Comparison of ENCODE assay signal across 21 cellular contexts in the genomic region with DNA sequence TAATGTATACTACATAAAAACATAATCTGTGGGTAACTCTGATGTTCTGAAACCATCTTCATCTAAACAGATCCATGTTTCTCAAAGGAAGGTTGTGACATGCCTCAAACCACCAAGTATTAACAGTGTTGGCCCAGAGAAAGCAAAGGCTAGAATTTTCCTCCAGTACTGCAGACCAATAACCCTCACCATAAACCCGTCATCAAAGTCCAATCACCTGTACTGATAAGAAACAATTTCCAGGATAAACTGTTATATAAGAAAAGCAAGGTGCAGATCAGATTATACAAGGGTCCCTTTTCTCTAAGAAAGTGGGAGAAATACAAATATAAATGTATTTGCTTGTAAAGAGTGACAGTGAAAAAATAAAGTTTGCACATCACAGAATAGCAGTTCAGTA. TPM values are rescaled to one million over a fixed set of nuclear protein-coding genes. Genes with fewer than 3 reads are reported as not detected.
DNase-seq lines count a peak whose midpoint lies in the region; ATAC-seq and TF ChIP-seq lines count a peak whose summit lies in the region.
"Had no signal": no experiment of that assay in that cellular context is flagged by ENCODE, and none has a peak within 500 bp of the region (broad histone marks: within the 10 kb centered on the region; RNA-seq: fewer than 3 reads in every experiment).

No MANE protein-coding gene starts in this region.

- H4K20me1 ChIP-seq in KMS-11 (ENCODE audit: insufficient read depth), result no peaks in the 10 kb centered on the region

- H3K9me3 ChIP-seq in neutrophil (no peaks in the 10 kb centered on the region), stomach (no peaks in the 10 kb centered on the region)
- H3K9me3 ChIP-seq: thyroid gland had no signal

- DNase-seq in activated CD4-positive, alpha-beta T cell treated with anti-CD3 and anti-CD28 coated beads, Interleukin-2, amount 10 ng/mL, durations not matched to agents 24 days and 14 days, result no peak
- no peak for DNase-seq in activated CD4-positive, alpha-beta T cell treated with anti-CD3 and anti-CD28 coated beads for 1 hour
- no peak for DNase-seq in activated naive CD8-positive, alpha-beta T cell treated with anti-CD3 and anti-CD28 coated beads for 36 hours
- no peak for DNase-seq in foreskin melanocyte
- no peak for DNase-seq in stomach
- DNase-seq: activated T-cell treated with anti-CD3 and anti-CD28 coated beads, Interleukin-2, amount 50 U/mL, for 48 hours; aorta; NCI-H1436; NCI-H774; thyroid gland had no signal

- no peak overlapping the region for H3K9ac ChIP-seq in KMS-11

- no peaks in the 10 kb centered on the region for H3K36me3 ChIP-seq in KMS-11 (ENCODE audit: insufficient read depth)
- H3K36me3 ChIP-seq in neutrophil, result peaks cover 9% of the 10 kb centered on the region
- H3K36me3 ChIP-seq in stomach, result peaks cover 7 to 43% (median 37%) of the 10 kb centered on the region in 4 donors

- intact Hi-C loops in activated CD4-positive, alpha-beta T cell treated with anti-CD3 and anti-CD28 coated beads, Interleukin-2, amount 10 ng/mL, durations not matched to agents 24 days and 14 days (cut with micrococcal nuclease), result loop anchor here (5.0 kb wide), 1 partner anchor 62 kb away; no protein-coding TSS in a partner anchor
- intact Hi-C loops in stomach (cut with DNase I; ENCODE audit: low total_unique reads), result no loop called here

- no peak overlapping the region for H2AFZ ChIP-seq in KMS-11 (ENCODE audit: low read depth)

- H3K27me3 Mint-ChIP-seq in activated CD4-positive, alpha-beta T cell treated with anti-CD3 and anti-CD28 coated beads, Interleukin-2, amount 10 ng/mL, durations not matched to agents 24 days and 14 days, result no peaks in the 10 kb centered on the region
- H3K27me3 Mint-ChIP-seq in activated naive CD8-positive, alpha-beta T cell treated with anti-CD3 and anti-CD28 coated beads for 36 hours, result no peaks in the 10 kb centered on the region
- H3K27me3 Mint-ChIP-seq: memory B cell had no signal

- H3K4me1 Mint-ChIP-seq in activated CD4-positive, alpha-beta T cell treated with anti-CD3 and anti-CD28 coated beads, Interleukin-2, amount 10 ng/mL, durations not matched to agents 24 days and 14 days, result peaks cover 83% of the 10 kb centered on the region
- H3K4me1 Mint-ChIP-seq in activated naive CD8-positive, alpha-beta T cell treated with anti-CD3 and anti-CD28 coated beads for 36 hours, result peaks cover 90% of the 10 kb centered on the region

- H3K27ac ChIP-seq in KMS-11 (peak overlapping the region; percentile 75), neutrophil (peak overlapping the region; percentile 85), stomach (peak overlapping the region in 2 of 5 donors; percentile 6 to 40)
- H3K27ac ChIP-seq: C4-2B, thyroid gland had no signal

- H3K4me1 ChIP-seq in KMS-11 (ENCODE audit: low read depth, poor library complexity, severe bottlenecking), result peaks cover 71% of the 10 kb centered on the region
- peaks cover 76 to 82% of the 10 kb centered on the region in 2 experiments for H3K4me1 ChIP-seq in neutrophil (ENCODE audit: control insufficient read depth in 1 of 2, insufficient read depth in 1 of 2, low read depth in 1 of 2, low read length in 1 of 2)
- H3K4me1 ChIP-seq in stomach, result peaks cover 24 to 81% (median 46%) of the 10 kb centered on the region in 4 donors

- H3K79me2 ChIP-seq in KMS-11 (ENCODE audit: insufficient read depth, low read depth), result no peaks in the 10 kb centered on the region

- no peak for TF ChIP-seq EP300 in stomach (IDR thresholded peaks at IDR 0.05)

- no peaks in the 10 kb centered on the region for H3K9me3 Mint-ChIP-seq in activated CD4-positive, alpha-beta T cell treated with anti-CD3 and anti-CD28 coated beads, Interleukin-2, amount 10 ng/mL, durations not matched to agents 24 days and 14 days
- H3K9me3 Mint-ChIP-seq in activated naive CD8-positive, alpha-beta T cell treated with anti-CD3 and anti-CD28 coated beads for 36 hours, result no peaks in the 10 kb centered on the region
- H3K9me3 Mint-ChIP-seq: memory B cell had no signal

- peak overlapping the region; percentile 2 for H3K4me3 Mint-ChIP-seq in activated CD4-positive, alpha-beta T cell treated with anti-CD3 and anti-CD28 coated beads, Interleukin-2, amount 10 ng/mL, durations not matched to agents 24 days and 14 days
- no peak overlapping the region for H3K4me3 Mint-ChIP-seq in activated naive CD8-positive, alpha-beta T cell treated with anti-CD3 and anti-CD28 coated beads for 36 hours
- H3K4me3 Mint-ChIP-seq: memory B cell had no signal

- TF ChIP-seq POLR2A in stomach (IDR thresholded peaks at IDR 0.05), result no peak

- peaks cover 34% of the 10 kb centered on the region for H3K36me3 Mint-ChIP-seq in activated CD4-positive, alpha-beta T cell treated with anti-CD3 and anti-CD28 coated beads, Interleukin-2, amount 10 ng/mL, durations not matched to agents 24 days and 14 days (ENCODE audit: low read depth)
- H3K36me3 Mint-ChIP-seq in activated naive CD8-positive, alpha-beta T cell treated with anti-CD3 and anti-CD28 coated beads for 36 hours, result peaks cover 50% of the 10 kb centered on the region

- ATAC-seq in activated CD4-positive, CD25-positive, alpha-beta regulatory T cell treated with anti-CD3 and anti-CD28 coated beads, Interleukin-2, amount 50 U/mL, for 24 hours, result no peak

- H3K4me3 ChIP-seq in KMS-11 (IDR thresholded peaks at IDR 0.05; ENCODE audit: insufficient read depth, low read depth, low read length), result no peak overlapping the region
- H3K4me3 ChIP-seq in neutrophil (ENCODE audit: low read depth in 1 of 2, low read length in 1 of 2), result no peak overlapping the region
- no peak overlapping the region for H3K4me3 ChIP-seq in stomach
- H3K4me3 ChIP-seq: thyroid gland had no signal

- TF ChIP-seq CTCF in KMS-11 (conservative IDR thresholded peaks at IDR 0.05; ENCODE audit: low read depth, low read length) (no peak), neutrophil (IDR thresholded peaks at IDR 0.05) (no peak), stomach (IDR thresholded peaks at IDR 0.05) (no peak)

- H3K27me3 ChIP-seq in KMS-11 (ENCODE audit: insufficient read depth, low read depth), result no peaks in the 10 kb centered on the region
- no peaks in the 10 kb centered on the region for H3K27me3 ChIP-seq in neutrophil
- no peaks in the 10 kb centered on the region for H3K27me3 ChIP-seq in stomach
- H3K27me3 ChIP-seq: thyroid gland had no signal

- WGBS in stomach, 5 donors, result 30 to 59% (median 35%) methylated on average over 1 of the region's 1 CpG

- peak overlapping the region; percentile 98 for H3K4me2 ChIP-seq in KMS-11

- peak overlapping the region; percentile 87 for H3K27ac Mint-ChIP-seq in activated CD4-positive, alpha-beta T cell treated with anti-CD3 and anti-CD28 coated beads, Interleukin-2, amount 10 ng/mL, durations not matched to agents 24 days and 14 days
- peak overlapping the region; percentile 91 for H3K27ac Mint-ChIP-seq in activated naive CD8-positive, alpha-beta T cell treated with anti-CD3 and anti-CD28 coated beads for 36 hours
- H3K27ac Mint-ChIP-seq: memory B cell had no signal

RNA-seq across cellular contexts. Expression of a gene that starts 32.3 kb away (rescaled TPM):
- 56.8 and 62.3 TPM in 2 replicates for total RNA-seq in activated CD4-positive, alpha-beta T cell treated with anti-CD3 and anti-CD28 coated beads, Interleukin-2, amount 10 ng/mL, durations not matched to agents 24 days and 14 days
- total RNA-seq in activated naive CD8-positive, alpha-beta T cell treated with anti-CD3 and anti-CD28 coated beads for 36 hours, result 10 to 100 TPM; 39.4 to 44.1 TPM
- 10 to 100 TPM; 38.2 to 61.7 (median 58.3) TPM for total RNA-seq in stomach
- 10 to 100 TPM in 2 of 3 donors, 1 to 10 TPM in 1; 9.3 to 12.4 (median 11.7) TPM for polyA plus RNA-seq in stomach

RNA-seq across cellular contexts. Expression of a gene that starts 47.2 kb away (rescaled TPM):
- not detected in 2 replicates for total RNA-seq in activated CD4-positive, alpha-beta T cell treated with anti-CD3 and anti-CD28 coated beads, Interleukin-2, amount 10 ng/mL, durations not matched to agents 24 days and 14 days
- not detected for total RNA-seq in activated naive CD8-positive, alpha-beta T cell treated with anti-CD3 and anti-CD28 coated beads for 36 hours
- under 1 TPM in 2 of 5 donors, not detected in 3; 0.29 to 0.45 TPM for total RNA-seq in stomach
- polyA plus RNA-seq in stomach, result not detected
- total RNA-seq: A673, aorta, LHCN-M2, pulmonary artery endothelial cell, SK-MEL-5, thyroid gland had no signal
- polyA plus RNA-seq: keratinocyte, neural cell had no signal
